Comparison of ENCODE assay signal across 28 cellular contexts in the genomic region with DNA sequence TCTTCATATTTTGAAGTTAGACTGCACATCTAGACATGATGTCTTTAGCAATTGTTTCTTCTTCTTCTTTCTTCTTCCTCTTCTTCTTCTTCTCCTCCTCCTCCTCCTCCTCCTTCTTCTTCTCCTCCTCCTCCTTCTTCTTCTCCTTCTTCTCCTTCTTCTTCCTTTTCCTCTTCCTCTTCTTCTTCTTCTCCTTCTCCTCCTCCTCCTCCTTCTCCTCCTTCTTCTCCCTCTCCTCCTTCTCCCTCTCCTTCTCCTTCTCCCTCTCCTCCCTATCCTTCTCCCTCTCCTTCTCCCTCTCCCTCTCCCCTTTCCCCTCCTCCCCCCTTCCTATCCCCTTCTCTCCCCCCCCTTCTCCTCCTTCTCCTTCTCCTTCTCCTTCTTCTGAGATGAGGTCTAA.
"Had no signal": no experiment of that assay in that cellular context is flagged by ENCODE, and none has a peak within 500 bp of the region (broad histone marks: within the 10 kb centered on the region; RNA-seq: fewer than 3 reads in every experiment).

No MANE protein-coding gene starts in this region.

- H3K4me1 Mint-ChIP-seq: nephron had no signal

- H3K4me3 Mint-ChIP-seq: immature natural killer cell; nephron; neural crest cell; stimulated activated naive B cell treated with anti-CD40 and anti-IgM and Interleukin-4, amounts not matched to agents 10 μg/mL and 1 μg/mL and 100 μg/mL, for 72 hours had no signal

- H3K27me3 Mint-ChIP-seq: naive thymus-derived CD8-positive, alpha-beta T cell; stimulated activated naive B cell treated with anti-CD40 and anti-IgM and Interleukin-4, amounts not matched to agents 10 μg/mL and 1 μg/mL and 100 μg/mL, for 72 hours had no signal

- H3K4me3 ChIP-seq: left lung, lower lobe of right lung, pancreas, psoas muscle, skin epidermis, stomach, testis, thyroid gland, transverse colon, upper lobe of right lung had no signal

- DNase-seq: hypothalamus; immature natural killer cell; kidney; left colon; left lung; lower lobe of right lung; mammary epithelial cell; mesenchymal stem cell; naive thymus-derived CD8-positive, alpha-beta T cell; nucleus accumbens; pancreas; posterior cingulate gyrus; psoas muscle; stimulated activated CD4-positive, alpha-beta T cell treated with anti-CD3 and anti-CD28 coated beads, Interleukin-12 subunit alpha, Interleukin-12 subunit beta, amount 100 ng/mL, for 4 hours; stimulated activated CD4-positive, alpha-beta T cell treated with anti-CD3 and anti-CD28 coated beads, Interleukin-15, amount 100 ng/mL, for 24 hours; stimulated activated CD4-positive, alpha-beta T cell treated with anti-CD3 and anti-CD28 coated beads, Interleukin-2, amount 100 ng/mL, for 24 hours; stimulated activated CD4-positive, alpha-beta T cell treated with anti-CD3 and anti-CD28 coated beads, Interleukin-4, amount 100 ng/mL, for 1 hour; stimulated activated naive B cell treated with anti-CD40 and anti-IgM and Interleukin-4, amounts not matched to agents 10 μg/mL and 1 μg/mL and 100 μg/mL, for 72 hours; stimulated activated naive CD8-positive, alpha-beta T cell treated with anti-CD3 and anti-CD28 coated beads, Interleukin-15, Interleukin-2, amounts not matched to agents 100 U/mL and 50 U/mL, for 24 hours; stomach; testis; thyroid gland; transverse colon; upper lobe of right lung had no signal

- ATAC-seq: left lung; lower lobe of right lung; naive thymus-derived CD8-positive, alpha-beta T cell; psoas muscle; sciatic nerve; stimulated activated naive B cell treated with anti-CD40 and anti-IgM and Interleukin-4, amounts not matched to agents 10 μg/mL and 1 μg/mL and 100 μg/mL, for 72 hours; stimulated activated naive CD8-positive, alpha-beta T cell treated with anti-CD3 and anti-CD28 coated beads, Interleukin-15, Interleukin-2, amounts not matched to agents 100 U/mL and 50 U/mL, for 24 hours; upper lobe of right lung had no signal

- H3K9me3 Mint-ChIP-seq: immature natural killer cell had no signal

- H3K27ac Mint-ChIP-seq: immature natural killer cell; nephron; stimulated activated naive B cell treated with anti-CD40 and anti-IgM and Interleukin-4, amounts not matched to agents 10 μg/mL and 1 μg/mL and 100 μg/mL, for 72 hours had no signal

- H3K27ac ChIP-seq: left lung, lower lobe of right lung, pancreas, psoas muscle, skin epidermis, stomach, testis, thyroid gland, transverse colon, upper lobe of right lung had no signal

- H3K27me3 ChIP-seq: left lung, pancreas, stomach, testis, thyroid gland, transverse colon, upper lobe of right lung had no signal
